In genomic region chr7:86477343-86477742, GRCh38 we compare ENCODE assay signal across 3 cellular contexts.
"Had no signal": no experiment of that assay in that cellular context is flagged by ENCODE, and none has a peak within 500 bp of the region (broad histone marks: within the 10 kb centered on the region; RNA-seq: fewer than 3 reads in every experiment).

No MANE protein-coding gene starts in this region.

- H3K4me3 ChIP-seq: GM12878 had no signal

- DNase-seq: GDM1, GF-D8 had no signal

- ATAC-seq: GM12878 had no signal
